ENCODE assay signal across 8 cellular contexts in the genomic region with DNA sequence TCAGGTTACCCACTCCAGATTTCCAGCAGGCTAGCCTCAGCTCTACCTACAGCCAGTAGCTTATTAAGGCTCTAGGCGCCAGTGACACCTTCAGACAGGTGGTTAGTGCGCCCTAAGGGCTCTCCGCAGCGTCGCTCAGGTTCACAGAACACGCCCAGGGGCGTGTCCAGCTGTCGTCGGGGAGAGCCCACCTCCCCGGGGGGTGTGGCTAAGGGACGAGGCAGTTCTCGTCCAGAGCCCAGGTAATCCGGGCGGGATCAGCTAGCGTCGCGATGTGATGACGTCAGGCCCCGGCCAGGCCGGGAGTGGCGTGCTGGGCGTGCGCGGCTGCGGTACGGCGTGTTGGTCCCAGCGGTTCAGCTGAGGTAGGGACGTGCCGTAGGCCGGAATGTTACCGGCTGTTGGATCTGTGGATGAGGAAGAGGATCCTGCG. TPM values are rescaled to one million over a fixed set of nuclear protein-coding genes. Genes with fewer than 3 reads are reported as not detected.
DNase-seq lines count a peak whose midpoint lies in the region; TF ChIP-seq lines count a peak whose summit lies in the region.
"Not testable (repeated sequence)": the region's sequence is repeated elsewhere in the genome, so short reads cannot be mapped to it uniquely, and the experiment has no call there.

Gene ZNG1E (plus strand): TSS at position 340 of the 433 bp plus-strand sequence. CDS start 49 bp downstream, at position 389.

- H3K36me3 Mint-ChIP-seq in nephron (ENCODE audit: low read depth): not testable (repeated sequence)

- H3K9me3 ChIP-seq in A673 (ENCODE audit: low read depth, low read length, poor library complexity, severe bottlenecking); SJCRH30 (replicated peaks); left ventricle myocardium inferior (replicated peaks): not testable (repeated sequence)

- H3K4me1 ChIP-seq in A673 (ENCODE audit: insufficient read depth, low read length, poor library complexity, severe bottlenecking); SJCRH30; left ventricle myocardium inferior: not testable (repeated sequence)

- POLR2A ChIA-PET in A673 (lab: Charles Lee; ENCODE audit: low non-redundant PET): not testable (repeated sequence)

- not testable (repeated sequence) for H3K36me3 ChIP-seq in A673 (ENCODE audit: insufficient read depth, low read length, poor library complexity, severe bottlenecking); SJCRH30; left ventricle myocardium inferior

- not testable (repeated sequence) for H3K27me3 ChIP-seq in A673 (replicated peaks; ENCODE audit: insufficient read depth, low read depth, low read length, poor library complexity); SJCRH30; left ventricle myocardium inferior (ENCODE audit: low read depth)

- H3K27ac ChIP-seq in A673 (ENCODE audit: low read depth, low read length, poor library complexity, severe bottlenecking); SJCRH30: not testable (repeated sequence)
- H3K27ac ChIP-seq in left ventricle myocardium inferior (replicated peaks): peak within 1 kb of the TSS; percentile 76

- H3K27ac Mint-ChIP-seq in nephron: peak within 1 kb of the TSS in 1 of 3 experiments; percentile 37

- H3K4me3 ChIP-seq in A673 (ENCODE audit: low read depth, low read length, poor library complexity, severe bottlenecking): peak within 1 kb of the TSS; percentile 39
- peak within 1 kb of the TSS; percentile 37; the same call in 1 of the 2 replicates for H3K4me3 ChIP-seq in SJCRH30
- peak within 1 kb of the TSS; percentile 63 for H3K4me3 ChIP-seq in choroid plexus epithelial cell (ENCODE audit: low read depth, low read length)
- H3K4me3 ChIP-seq in left ventricle myocardium inferior: peak within 1 kb of the TSS; percentile 65

- not testable (repeated sequence) for H3K4me1 Mint-ChIP-seq in nephron

- TF ChIP-seq CTCF in A673 (conservative IDR thresholded peaks at IDR 0.05; ENCODE audit: low read depth, low read length); choroid plexus epithelial cell (conservative IDR thresholded peaks at IDR 0.05; ENCODE audit: low read depth, low read length); left ventricle myocardium inferior (IDR thresholded peaks at IDR 0.05; ENCODE audit: borderline replicate concordance); nephron (IDR thresholded peaks at IDR 0.05; ENCODE audit: unreplicated experiment in 3 of 3): not testable (repeated sequence)

- H3K9me3 Mint-ChIP-seq in nephron: not testable (repeated sequence)

- DNase-seq in A673 (ENCODE audit: low spot score): peak; percentile 3
- DNase-seq in H4 (ENCODE audit: low spot score): peak; percentile 17
- peak; percentile 68 to 71 for DNase-seq in SJCRH30
- DNase-seq in activated T-cell treated with anti-CD3 and anti-CD28 coated beads for 48 hours (ENCODE audit: low read depth): peak; percentile 38
- peak; percentile 17 for DNase-seq in choroid plexus epithelial cell (ENCODE audit: low read depth)
- peak; percentile 39 for DNase-seq in left ventricle myocardium inferior
- DNase-seq in stimulated activated CD4-positive, alpha-beta T cell treated with anti-CD3 and anti-CD28 coated beads, Interleukin-4, amount 100 ng/mL, for 24 hours: peak; percentile 50

- not testable (repeated sequence) for BruUV-seq in A673 (replicated peaks; lab: Mats Ljungman, UMichigan)

- H3K27me3 Mint-ChIP-seq in nephron (ENCODE audit: low read depth): not testable (repeated sequence)

- CTCF ChIA-PET in A673 (lab: Charles Lee): not testable (repeated sequence)

- peak within 1 kb of the TSS; percentile 80 to 93 (median 88) for H3K4me3 Mint-ChIP-seq in nephron

- intact Hi-C loops in A673 (cut with micrococcal nuclease; ENCODE audit: unreplicated experiment); left ventricle myocardium inferior (cut with micrococcal nuclease): not testable (repeated sequence)

RNA-seq across cellular contexts. Expression of gene ZNG1E, which starts in this region (rescaled TPM):
- 62.7 and 64.8 TPM in 2 replicates for total RNA-seq in A673 (2021)
- 51.8 and 69.2 TPM in 2 replicates for total RNA-seq in H4 (2014; rRNA removed; shearing (Covaris generic))
- 51.2 and 69.1 TPM in 2 replicates for total RNA-seq in SJCRH30 (2014; rRNA removed; shearing (Covaris generic))
- 16.4 TPM for total RNA-seq in left ventricle myocardium inferior

Comparison
In these comparisons a context has a peak if more than half of its experiments do, and no peak if none do; other contexts are left out.
1. DNase-seq: peak in every context shown above with its lines; median percentile 70 in SJCRH30; 50 in stimulated activated CD4-positive, alpha-beta T cell treated with anti-CD3 and anti-CD28 coated beads, Interleukin-4, amount 100 ng/mL, for 24 hours; 39 in left ventricle myocardium inferior; 38 in activated T-cell treated with anti-CD3 and anti-CD28 coated beads for 48 hours; 17 in H4; 17 in choroid plexus epithelial cell; 3 in A673.